19 cellular contexts compared by ENCODE assay signal in genomic region chrX:25049347-25049746, GRCh38. TPM values are rescaled to one million over a fixed set of nuclear protein-coding genes. Genes with fewer than 3 reads are reported as not detected.
DNase-seq lines count a peak whose midpoint lies in the region; ATAC-seq, FAIRE-seq and TF ChIP-seq lines count a peak whose summit lies in the region.
"Had no signal": no experiment of that assay in that cellular context is flagged by ENCODE, and none has a peak within 500 bp of the region (broad histone marks: within the 10 kb centered on the region; RNA-seq: fewer than 3 reads in every experiment).

No MANE protein-coding gene starts in this region.

- intact Hi-C loops in endothelial cell of umbilical vein (cut with micrococcal nuclease), result no loop called here

- H3K9me3 ChIP-seq in endothelial cell of umbilical vein (replicated peaks; ENCODE audit: control insufficient read depth, insufficient read depth, low read length), result no peaks in the 10 kb centered on the region
- H3K9me3 ChIP-seq: ovary had no signal

- no peaks in the 10 kb centered on the region for H3K36me3 ChIP-seq in endothelial cell of umbilical vein (ENCODE audit: control insufficient read depth in 2 of 2, extremely low read depth in 1 of 2, insufficient read depth in 2 of 2, low read length in 2 of 2)
- H3K36me3 ChIP-seq: ovary had no signal

- no peak overlapping the region for H3K4me3 ChIP-seq in endothelial cell of umbilical vein (replicated peaks in 1 of 3; ENCODE audit: insufficient read depth in 1 of 3, low read depth in 1 of 3, low read length in 3 of 3)
- H3K4me3 ChIP-seq: coronary artery, ovary had no signal

- no peak for TF ChIP-seq POLR2A in endothelial cell of umbilical vein (IDR thresholded peaks at IDR 0.05; ENCODE audit: low read depth, low read length)

- CTCF ChIA-PET in endothelial cell of umbilical vein (lab: Charles Lee), result no interaction called here

- no peak overlapping the region for H3K4me2 ChIP-seq in endothelial cell of umbilical vein (ENCODE audit: insufficient read depth, low read length)

- H3K9ac ChIP-seq in endothelial cell of umbilical vein (replicated peaks; ENCODE audit: extremely low read depth, insufficient read depth, low read length), result no peak overlapping the region

- no peak overlapping the region for H2AFZ ChIP-seq in endothelial cell of umbilical vein (ENCODE audit: low read depth, low read length)

- POLR2A ChIA-PET in endothelial cell of umbilical vein (lab: Charles Lee), result no interaction called here

- no peaks in the 10 kb centered on the region for H3K4me1 ChIP-seq in endothelial cell of umbilical vein (ENCODE audit: control insufficient read depth, extremely low read depth, insufficient read depth, low read length)

- dilution Hi-C loops in endothelial cell of umbilical vein (cut with MboI; ENCODE audit: extremely low pct_ligation_motif_present, low sequenced_read_pairs), result no loop called here

- no peaks in the 10 kb centered on the region for H3K9me1 ChIP-seq in endothelial cell of umbilical vein (replicated peaks; ENCODE audit: control insufficient read depth, extremely low read depth, insufficient read depth, low read length)

- peaks cover 0 to 3% of the 10 kb centered on the region in 2 experiments for H3K27me3 ChIP-seq in endothelial cell of umbilical vein (ENCODE audit: control insufficient read depth in 2 of 2, insufficient read depth in 2 of 2, low read length in 2 of 2)
- H3K27me3 ChIP-seq: ovary had no signal

- no peaks in the 10 kb centered on the region for H3K79me2 ChIP-seq in endothelial cell of umbilical vein (ENCODE audit: control insufficient read depth, insufficient read depth, low read length)

- DNase-seq in A172 (ENCODE audit: low spot score), result peak; percentile 41
- peak; percentile 13 for DNase-seq in HT-29 (ENCODE audit: low spot score)
- DNase-seq in RPMI7951 (ENCODE audit: low read depth), result peak; percentile 14
- DNase-seq in endothelial cell of umbilical vein (ENCODE audit: low read depth, low spot score), result no peak
- no peak for DNase-seq in HTR-8/SVneo (ENCODE audit: insufficient read length, low spot score)
- DNase-seq in DMS 273 treated with DMSO at 0.1 percent for 48 hours (lab: John Stamatoyannopoulos, UW), result no peak
- DNase-seq in NCI-H1048 (lab: John Stamatoyannopoulos, UW), result no peak
- DNase-seq: activated B cell treated with CpG ODN at 0.5 μM for 24 hours; activated CD8-positive, alpha-beta memory T cell treated with anti-CD3 and anti-CD28 coated beads, Interleukin-2, amount 50 U/mL, for 4 hours; GOT3; immature natural killer cell; NCI-H1694 treated with DMSO at 0.1 percent for 48 hours; NCI-H526 treated with DMSO at 0.1 percent for 48 hours; ovary; SHP77 had no signal

- no peak for ATAC-seq in HG03442 (IDR thresholded peaks at IDR 0.05; ENCODE audit: unreplicated experiment)

- H3K27ac ChIP-seq in endothelial cell of umbilical vein (ENCODE audit: insufficient read depth, low read depth, low read length), result no peak overlapping the region
- H3K27ac ChIP-seq: coronary artery, HL-60, ovary had no signal

- no peak for TF ChIP-seq CTCF in endothelial cell of umbilical vein (IDR thresholded peaks at IDR 0.05; ENCODE audit: extremely low read depth in 1 of 2, insufficient read depth in 1 of 2, low read depth in 1 of 2, low read length in 2 of 2)

- no TSS peak for BruUV-seq in endothelial cell of umbilical vein (replicated peaks; lab: Mats Ljungman, UMichigan)

- no peaks in the 10 kb centered on the region for H4K20me1 ChIP-seq in endothelial cell of umbilical vein (replicated peaks; ENCODE audit: control insufficient read depth, extremely low read depth, insufficient read depth, low read length)

- peak; percentile 59 for FAIRE-seq in endothelial cell of umbilical vein (lab: Jason Lieb, UNC)
- no peak for FAIRE-seq in HTR-8/SVneo (lab: Jason Lieb, UNC)

TF ChIP-seq in endothelial cell of umbilical vein, 7 proteins besides CTCF, POLR2A, EP300 and RAD21:
- TF ChIP-seq POLR2AphosphoS5 (IDR thresholded peaks at IDR 0.05; ENCODE audit: insufficient read depth, low read depth, low read length) (no peak), GATA2 (IDR thresholded peaks at IDR 0.05; ENCODE audit: insufficient read depth, insufficient read length, low read depth, low read length) (no peak), JUN (IDR thresholded peaks at IDR 0.05; ENCODE audit: borderline replicate concordance, insufficient read depth, insufficient read length, low read depth) (no peak), MAX (IDR thresholded peaks at IDR 0.05; ENCODE audit: insufficient read depth, insufficient read length) (no peak), FOS (IDR thresholded peaks at IDR 0.05; ENCODE audit: borderline replicate concordance, insufficient read depth, low read length) (no peak), EZH2 (IDR thresholded peaks at IDR 0.05; ENCODE audit: borderline replicate concordance, low read depth, low read length, severe bottlenecking) (no peak), MYC (IDR thresholded peaks at IDR 0.05; ENCODE audit: low read depth, low read length) (no peak)

RNA-seq across cellular contexts. Expression of gene ARX, which starts 33.6 kb away (rescaled TPM):
- total RNA-seq in A172 (2014; rRNA removed; shearing (Covaris generic)), result 0.03 and 0.19 TPM in 2 replicates
- total RNA-seq in HT-29 (2014; rRNA removed; shearing (Covaris generic)), result not detected in 2 replicates
- total RNA-seq in RPMI7951 (2014; rRNA removed; shearing (Covaris generic)), result not detected in 2 replicates
- not detected in 2 replicates for total RNA-seq in endothelial cell of umbilical vein
- polyA plus RNA-seq in endothelial cell of umbilical vein, result not detected in 2 replicates
- not detected in 2 replicates for polyA plus RNA-seq in endothelial cell of umbilical vein (2011; cell fraction: cytosol; rRNA removed)
- not detected in 2 replicates for polyA plus RNA-seq in endothelial cell of umbilical vein (2011; cell fraction: nucleus; rRNA removed)
- not detected in 2 replicates for polyA plus RNA-seq in endothelial cell of umbilical vein (2012)
- not detected in 2 replicates for polyA minus RNA-seq in endothelial cell of umbilical vein
- polyA minus RNA-seq in endothelial cell of umbilical vein (2011; cell fraction: cytosol; rRNA and poly(A)+ RNA removed), result not detected
- polyA minus RNA-seq in endothelial cell of umbilical vein (2011; cell fraction: nucleus; rRNA and poly(A)+ RNA removed), result not detected in 2 replicates
- total RNA-seq: activated B cell treated with CpG ODN at 0.5 μM for 24 hours had no signal
- polyA plus RNA-seq: AG04450, immature natural killer cell had no signal

Comparison
In these comparisons a context has a peak if more than half of its experiments do, and no peak if none do; other contexts are left out.
1. DNase-seq: peak in A172 (single experiment), HT-29 (single experiment) and RPMI7951 (single experiment); none in endothelial cell of umbilical vein (single experiment), HTR-8/SVneo (single experiment), DMS 273 treated with DMSO at 0.1 percent for 48 hours (single experiment) and NCI-H1048 (single experiment).